ENCODE assay signal across 8 cellular contexts in the genomic region with DNA sequence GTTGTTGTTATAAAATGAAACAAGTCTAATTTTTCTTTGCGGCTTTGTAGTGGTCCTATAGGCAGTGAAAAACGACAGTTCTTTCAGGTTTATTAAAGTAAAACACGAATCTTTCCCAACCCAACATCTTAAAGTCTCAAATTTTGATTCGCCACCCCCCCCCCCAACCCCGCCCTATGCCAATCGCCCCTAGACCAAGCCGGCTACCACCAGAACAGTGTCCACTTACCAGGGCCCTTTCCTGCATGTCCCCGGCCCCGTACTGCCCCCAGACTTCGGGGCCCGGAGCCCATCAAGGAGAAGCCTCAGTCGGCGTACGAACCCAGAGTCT. TPM values are rescaled to one million over a fixed set of nuclear protein-coding genes. Genes with fewer than 3 reads are reported as not detected.
DNase-seq lines count a peak whose midpoint lies in the region; ATAC-seq, FAIRE-seq and TF ChIP-seq lines count a peak whose summit lies in the region.

No MANE protein-coding gene starts in this region.

- 0 to 5% methylated on average over 7 to 14 of the region's 14 CpGs for WGBS in endodermal cell (ENCODE audit: insufficient coverage in 1 of 2, insufficient read length in 1 of 2), 2 experiments
- 0 to 1% methylated on average over 14 of the region's 14 CpGs for WGBS in pancreas, 2 donors

- H3K9me3 ChIP-seq in DND-41 (ENCODE audit: insufficient read depth, low read length, severe bottlenecking): no peaks in the 10 kb centered on the region
- H3K9me3 ChIP-seq in MM.1S (replicated peaks; ENCODE audit: insufficient read depth, low read length): no peaks in the 10 kb centered on the region
- H3K9me3 ChIP-seq in endodermal cell (ENCODE audit: control insufficient read depth, low read length): no peaks in the 10 kb centered on the region
- H3K9me3 ChIP-seq in pancreas: no peaks in the 10 kb centered on the region

- peak overlapping the region; percentile 96 for H3K27ac Mint-ChIP-seq in endodermal cell

- no peak for TF ChIP-seq CTCF in DND-41 (IDR thresholded peaks at IDR 0.05; ENCODE audit: borderline replicate concordance, extremely low read depth, low read length, poor library complexity, severe bottlenecking)
- no peak for TF ChIP-seq CTCF in MM.1S (IDR thresholded peaks at IDR 0.05; ENCODE audit: low read length)
- TF ChIP-seq CTCF in endodermal cell (conservative IDR thresholded peaks at IDR 0.05): no peak
- TF ChIP-seq CTCF in pancreas (IDR thresholded peaks at IDR 0.05): no peak
- no peak for TF ChIP-seq CTCF in GM10266 (IDR thresholded peaks at IDR 0.05; ENCODE audit: control insufficient read depth, insufficient read depth, low read depth, missing control alignments)

- peaks cover 13% of the 10 kb centered on the region for H3K36me3 Mint-ChIP-seq in endodermal cell (ENCODE audit: low read depth)

- H3K36me3 ChIP-seq in DND-41 (ENCODE audit: insufficient read depth, low read length) (peaks cover 32% of the 10 kb centered on the region), MM.1S (replicated peaks; ENCODE audit: insufficient read depth, low read length) (no peaks in the 10 kb centered on the region), endodermal cell (ENCODE audit: control insufficient read depth, insufficient read depth, low read length) (peaks cover 29% of the 10 kb centered on the region), pancreas (no peaks in the 10 kb centered on the region)

- peaks cover 80% of the 10 kb centered on the region for H3K79me2 ChIP-seq in DND-41 (ENCODE audit: insufficient read depth, low read length)
- H3K79me2 ChIP-seq in MM.1S (ENCODE audit: low read length): peaks cover 66% of the 10 kb centered on the region

- peak overlapping the region; percentile 89 for H3K4me3 Mint-ChIP-seq in endodermal cell

- no peaks in the 10 kb centered on the region for H3K9me3 Mint-ChIP-seq in endodermal cell

- no peaks in the 10 kb centered on the region for H3K27me3 ChIP-seq in DND-41 (ENCODE audit: insufficient read depth, low read length, poor library complexity)
- no peaks in the 10 kb centered on the region for H3K27me3 ChIP-seq in MM.1S (replicated peaks; ENCODE audit: insufficient read depth, low read length)
- no peaks in the 10 kb centered on the region for H3K27me3 ChIP-seq in endodermal cell (ENCODE audit: control insufficient read depth, insufficient read depth, low read length, poor library complexity, severe bottlenecking)
- no peaks in the 10 kb centered on the region for H3K27me3 ChIP-seq in pancreas

- DNase-seq in DND-41 (no peak), MM.1S (no peak), endodermal cell (no peak), pancreas (no peak), activated gamma-delta T cell (lab: John Stamatoyannopoulos, UW) (no peak), GM10266 (ENCODE audit: extremely low spot score) (no peak), RKO (ENCODE audit: low spot score) (no peak)

- intact Hi-C loops in pancreas (cut with DNase I): no loop called here

- peaks cover 6% of the 10 kb centered on the region; the same call in 1 of the 2 replicates for H4K20me1 ChIP-seq in DND-41 (ENCODE audit: insufficient read depth, low read length)
- no peaks in the 10 kb centered on the region for H4K20me1 ChIP-seq in MM.1S (ENCODE audit: insufficient read depth, low read length)

- peaks cover 2% of the 10 kb centered on the region for H3F3A ChIP-seq in MM.1S (ENCODE audit: insufficient read depth, low read length)

- H3K4me2 ChIP-seq in DND-41 (ENCODE audit: insufficient read depth, low read length): peak overlapping the region; percentile 70
- peak overlapping the region; percentile 96 for H3K4me2 ChIP-seq in MM.1S (ENCODE audit: low read depth, low read length)

- H3K27ac ChIP-seq in DND-41 (ENCODE audit: low read length) (peak overlapping the region; percentile 80), MM.1S (ENCODE audit: low read length) (peak overlapping the region; percentile 47; the same call in 1 of the 2 replicates), endodermal cell (ENCODE audit: low read depth, low read length) (peak overlapping the region; percentile 74), pancreas (peak overlapping the region; percentile 69 to 91 (median 77))

- H3K4me1 Mint-ChIP-seq in endodermal cell: peaks cover 23% of the 10 kb centered on the region

- H2AFZ ChIP-seq in DND-41 (ENCODE audit: low read depth, low read length): peak overlapping the region; percentile 69
- H2AFZ ChIP-seq in MM.1S (ENCODE audit: low read length): peak overlapping the region; percentile 87

- H3K27me3 Mint-ChIP-seq in endodermal cell (ENCODE audit: insufficient read depth): no peaks in the 10 kb centered on the region

- H3K9me2 ChIP-seq in MM.1S (replicated peaks; ENCODE audit: insufficient read depth, low read length): no peaks in the 10 kb centered on the region

- H3K4me1 ChIP-seq in DND-41 (ENCODE audit: insufficient read depth, low read length) (peaks cover 58% of the 10 kb centered on the region), MM.1S (ENCODE audit: low read length) (peaks cover 15% of the 10 kb centered on the region), endodermal cell (ENCODE audit: control insufficient read depth, insufficient read depth, low read length) (peaks cover 6% of the 10 kb centered on the region), pancreas (peaks cover 7 to 23% (median 16%) of the 10 kb centered on the region in 3 donors)

- FAIRE-seq in pancreas (lab: Jason Lieb, UNC): no peak

- H3K4me3 ChIP-seq in DND-41 (ENCODE audit: low read depth in 1 of 2, low read length in 2 of 2): peak overlapping the region; percentile 80 to 86
- peak overlapping the region; percentile 95 for H3K4me3 ChIP-seq in MM.1S (ENCODE audit: low read length)
- H3K4me3 ChIP-seq in endodermal cell (ENCODE audit: low read length): peak overlapping the region; percentile 89
- H3K4me3 ChIP-seq in pancreas: peak overlapping the region; percentile 59 to 99 (median 87)

- H3K9ac ChIP-seq in DND-41 (ENCODE audit: low read depth, low read length) (peak overlapping the region; percentile 78), MM.1S (ENCODE audit: low read length) (peak overlapping the region; percentile 82; the same call in 1 of the 2 replicates), endodermal cell (ENCODE audit: extremely low read depth, low read length, poor library complexity, severe bottlenecking) (peak overlapping the region; percentile 72)

- no peak for ATAC-seq in DND-41 (ENCODE audit: insufficient read depth, low read depth)
- no peak for ATAC-seq in pancreas
- ATAC-seq in HG02798 (IDR thresholded peaks at IDR 0.05; ENCODE audit: poor library complexity, unreplicated experiment): no peak

RNA-seq across cellular contexts. Expression of a gene that starts 0.3 kb away (rescaled TPM):
- 10 to 100 TPM; 37.6 to 49.3 TPM for total RNA-seq in endodermal cell
- polyA plus RNA-seq in endodermal cell (2013, experiment 1 of 2): 74.8 TPM
- polyA plus RNA-seq in endodermal cell (2013, experiment 2 of 2): 73.7 TPM
- total RNA-seq in pancreas: 1 to 10 TPM; 4.4 to 9.6 (median 7.3) TPM
- polyA plus RNA-seq in pancreas: 10 to 100 TPM; 26.3 to 31.7 TPM

RNA-seq across cellular contexts. Expression of a gene that starts 3.9 kb away (rescaled TPM):
- 10 to 100 TPM; 75.9 to 79.8 TPM for total RNA-seq in endodermal cell
- 86.6 TPM for polyA plus RNA-seq in endodermal cell (2013, experiment 1 of 2)
- polyA plus RNA-seq in endodermal cell (2013, experiment 2 of 2): 82.6 TPM
- total RNA-seq in pancreas: 10 to 100 TPM; 20.7 to 73.3 (median 38.0) TPM
- polyA plus RNA-seq in pancreas: 100 to 1,000 TPM; 160 to 187 TPM

RNA-seq across cellular contexts. Expression of a gene that starts 29.9 kb away (rescaled TPM):
- total RNA-seq in endodermal cell: 10 to 100 TPM; 19.6 to 20.3 TPM
- 23.6 TPM for polyA plus RNA-seq in endodermal cell (2013, experiment 1 of 2)
- 15.4 TPM for polyA plus RNA-seq in endodermal cell (2013, experiment 2 of 2)
- total RNA-seq in pancreas: 10 to 100 TPM in 3 of 6 donors, 1 to 10 TPM in 3; 7.8 to 20.5 (median 10.2) TPM
- 10 to 100 TPM; 12.6 to 17.7 TPM for polyA plus RNA-seq in pancreas

RNA-seq across cellular contexts. Expression of a gene that starts 37.3 kb away (rescaled TPM):
- 10 to 100 TPM; 63.2 to 71.4 TPM for total RNA-seq in endodermal cell
- polyA plus RNA-seq in endodermal cell (2013, experiment 1 of 2): 66.6 TPM
- polyA plus RNA-seq in endodermal cell (2013, experiment 2 of 2): 59.0 TPM
- 10 to 100 TPM; 23.3 to 42.5 (median 30.2) TPM for total RNA-seq in pancreas
- polyA plus RNA-seq in pancreas: 10 to 100 TPM; 33.1 to 36.2 TPM
